13 cellular contexts compared by ENCODE assay signal in the genomic region with DNA sequence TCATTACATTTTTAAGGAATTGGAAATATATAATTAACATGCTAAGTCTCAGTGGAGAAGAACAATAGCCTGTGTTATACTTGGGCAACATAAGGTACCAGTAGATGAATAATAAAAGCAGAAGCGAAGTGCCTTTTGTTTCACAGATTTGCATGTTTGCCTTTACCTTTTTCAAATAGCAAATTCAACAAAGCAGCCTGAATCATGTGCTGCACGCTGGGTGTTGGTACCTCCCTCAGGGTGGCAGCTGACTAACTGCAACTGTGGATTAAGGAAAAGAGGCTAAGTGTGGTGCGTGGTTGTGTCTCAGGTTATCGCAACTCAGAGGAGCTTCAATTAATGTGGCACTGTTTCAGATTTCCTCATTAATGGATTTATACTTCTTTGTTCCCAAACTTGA.
"Had no signal": no experiment of that assay in that cellular context is flagged by ENCODE, and none has a peak within 500 bp of the region (broad histone marks: within the 10 kb centered on the region; RNA-seq: fewer than 3 reads in every experiment).

No MANE protein-coding gene starts in this region.

- H3K4me3 ChIP-seq: ascending aorta, breast epithelium, heart right ventricle, left ventricle myocardium inferior, ovary, sigmoid colon, spleen had no signal

- H3K36me3 ChIP-seq: breast epithelium, ovary had no signal

- DNase-seq: activated naive CD4-positive, alpha-beta T cell treated with anti-CD3 and anti-CD28 coated beads, Interleukin-2, amount 10 ng/mL, durations not matched to agents 7 days and 5 days; activated T-cell treated with anti-CD3 and anti-CD28 coated beads, Interleukin-2, amount 50 U/mL, for 1 hour; effector memory CD8-positive, alpha-beta T cell; heart right ventricle; kidney; left ventricle myocardium inferior; naive B cell; ovary; sigmoid colon; spleen had no signal

- H3K4me1 ChIP-seq: ascending aorta, breast epithelium, sigmoid colon, spleen had no signal

- H3K27ac ChIP-seq: ascending aorta, breast epithelium, epithelial cell of prostate, heart right ventricle, left ventricle myocardium inferior, ovary, sigmoid colon, spleen had no signal

- H3K9me3 ChIP-seq: ascending aorta, breast epithelium, heart right ventricle, left ventricle myocardium inferior, ovary, sigmoid colon, spleen had no signal

- H3K27me3 ChIP-seq: ascending aorta, breast epithelium, heart right ventricle, ovary, sigmoid colon, spleen had no signal

- ATAC-seq: effector memory CD8-positive, alpha-beta T cell had no signal
